Comparison of ENCODE assay signal across 8 cellular contexts in the genomic region with DNA sequence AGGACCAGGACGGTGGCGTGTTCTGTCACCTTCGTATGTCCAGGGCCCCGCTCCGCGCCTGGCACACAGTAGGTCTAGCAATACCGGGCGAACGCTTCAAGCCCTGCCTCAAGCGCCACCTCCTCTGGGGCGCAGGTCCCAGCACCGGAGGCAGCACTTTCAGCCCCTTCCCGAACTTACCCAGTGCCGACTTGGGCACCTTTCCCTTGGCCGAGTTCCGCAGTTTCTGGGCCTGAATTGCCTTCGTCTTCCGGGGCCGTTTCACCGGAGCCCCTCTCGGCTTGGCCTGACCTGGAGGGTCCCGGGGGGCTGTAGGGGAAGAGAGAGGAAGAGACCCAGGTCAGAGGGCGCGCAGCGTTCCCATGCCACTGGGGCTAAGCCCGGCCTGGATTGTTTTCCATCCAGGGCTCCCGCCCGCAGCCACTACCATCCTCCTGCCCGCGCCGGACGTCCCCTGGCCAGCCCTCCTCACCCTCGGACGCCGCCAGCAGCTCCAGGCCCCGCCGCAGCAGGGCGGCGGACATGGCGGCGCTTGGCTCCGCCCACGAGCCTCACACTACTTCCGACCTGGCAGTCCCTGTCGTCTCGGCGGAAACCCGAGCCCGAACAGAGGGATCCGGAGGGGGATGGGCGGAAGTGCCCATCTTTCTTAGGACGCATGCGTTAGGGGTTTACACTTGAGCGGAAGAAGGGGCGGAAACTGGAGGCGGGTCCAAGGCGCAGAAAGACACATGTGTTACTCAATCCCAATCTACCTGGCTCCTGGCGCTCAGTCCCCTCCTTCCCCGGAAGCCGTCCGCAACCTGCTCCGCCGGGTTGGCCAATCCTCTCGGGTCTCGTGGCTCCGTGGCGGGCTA. TPM values are rescaled to one million over a fixed set of nuclear protein-coding genes. Genes with fewer than 3 reads are reported as not detected.
A peak's percentile ranks its signal among the peaks of the same experiment; 100 is the strongest.
DNase-seq lines count a peak whose midpoint lies in the region; ATAC-seq and TF ChIP-seq lines count a peak whose summit lies in the region.

TSS of gene RPS19BP1 (minus strand) at position 534 of the 857 bp plus-strand sequence. CDS start at position 524, 10 bp downstream.

- H3K4me3 ChIP-seq in Karpas-422 (ENCODE audit: low read length), result peak within 1 kb of the TSS; percentile 88
- H3K4me3 ChIP-seq in esophagus muscularis mucosa, result peak within 1 kb of the TSS; percentile 78 to 95 (median 86)
- peak within 1 kb of the TSS; percentile 90 to 94 for H3K4me3 ChIP-seq in muscle layer of duodenum (ENCODE audit: low read depth in 1 of 2, low read length in 2 of 2)

- peak; percentile 77 for TF ChIP-seq POLR2A in esophagus muscularis mucosa (IDR thresholded peaks at IDR 0.05; ENCODE audit: low read depth)

- DNase-seq in DMS79 (lab: John Stamatoyannopoulos, UW) (peak; percentile 95), Karpas-422 (peak; percentile 100), RKO (ENCODE audit: low spot score) (peak; percentile 99), activated T-helper 1 cell treated with Interleukin-2 at 50 U/mL for 16 hours (ENCODE audit: low read depth) (peak; percentile 98), esophagus muscularis mucosa (ENCODE audit: extremely low spot score) (peak; percentile 99)
- DNase-seq in stimulated activated CD8-positive, alpha-beta memory T cell treated with anti-CD3 and anti-CD28 coated beads, Interleukin-7, amount 100 ng/mL, for 4 hours (ENCODE audit: low read depth in 2 of 2), result peak; percentile 99

- H4K20me1 ChIP-seq in Karpas-422 (ENCODE audit: insufficient read depth, low read depth, low read length), result peaks cover 12% of the 10 kb centered on the region; the same call in 1 of the 2 replicates

- peak within 1 kb of the TSS; percentile 94; the same call in 1 of the 2 replicates for H2AFZ ChIP-seq in Karpas-422 (ENCODE audit: low read length)

- H3K36me3 ChIP-seq in Karpas-422 (ENCODE audit: insufficient read depth, low read length) (peaks cover 8% of the 10 kb centered on the region; the same call in 1 of the 2 replicates), esophagus muscularis mucosa (peaks cover 0 to 30% (median 22%) of the 10 kb centered on the region in 4 donors), muscle layer of duodenum (ENCODE audit: control insufficient read depth in 1 of 2, insufficient read depth in 2 of 2, low read length in 2 of 2) (peaks cover 8 to 9% of the 10 kb centered on the region in 2 donors)

- H3K27ac ChIP-seq in Karpas-422 (ENCODE audit: low read length) (peak within 1 kb of the TSS; percentile 69), esophagus muscularis mucosa (replicated peaks in 1 of 4) (peak within 1 kb of the TSS; percentile 91 to 96 (median 92)), muscle layer of duodenum (ENCODE audit: low read length) (peak within 1 kb of the TSS; percentile 87)

- WGBS in esophagus muscularis mucosa, result 1% methylated on average over 41 of the region's 67 CpGs

- TF ChIP-seq CTCF in esophagus muscularis mucosa (IDR thresholded peaks at IDR 0.05), result peak in 1 of 3 experiments; percentile 27

- intact Hi-C loops in esophagus muscularis mucosa (cut with DNase I), result loop anchor here (5.0 kb wide), 1 partner anchor 815 kb away; the partner anchor contains the start of gene ADSL

- H3K27me3 ChIP-seq in Karpas-422 (ENCODE audit: low read length), result no peaks in the 10 kb centered on the region
- H3K27me3 ChIP-seq in esophagus muscularis mucosa, result no peaks in the 10 kb centered on the region
- H3K27me3 ChIP-seq in muscle layer of duodenum (ENCODE audit: low read depth, low read length), result no peaks in the 10 kb centered on the region

- H3K9me2 ChIP-seq in Karpas-422 (replicated peaks; ENCODE audit: insufficient read depth, low read length), result no peaks in the 10 kb centered on the region

- H3K9ac ChIP-seq in Karpas-422 (ENCODE audit: low read length), result peak within 1 kb of the TSS; percentile 92

- H3K4me1 ChIP-seq in Karpas-422 (ENCODE audit: low read length) (peaks cover 57% of the 10 kb centered on the region), esophagus muscularis mucosa (peaks cover 51 to 63% (median 58%) of the 10 kb centered on the region in 4 donors), muscle layer of duodenum (ENCODE audit: control insufficient read depth in 1 of 2, insufficient read depth in 2 of 2, low read length in 2 of 2) (peaks cover 15 to 58% of the 10 kb centered on the region in 2 donors)

- TF ChIP-seq EP300 in esophagus muscularis mucosa (IDR thresholded peaks at IDR 0.05), result no peak

- peak; percentile 81 for ATAC-seq in GM21786 (IDR thresholded peaks at IDR 0.05; ENCODE audit: unreplicated experiment)

- peak within 1 kb of the TSS; percentile 98 for H3K4me2 ChIP-seq in Karpas-422 (ENCODE audit: low read depth, low read length, poor library complexity, severe bottlenecking)

- H3K9me3 ChIP-seq in Karpas-422 (ENCODE audit: low read length) (no peaks in the 10 kb centered on the region), esophagus muscularis mucosa (no peaks in the 10 kb centered on the region), muscle layer of duodenum (ENCODE audit: control insufficient read depth in 1 of 2, low read length in 2 of 2) (no peaks in the 10 kb centered on the region)

- peaks cover 22% of the 10 kb centered on the region for H3K79me2 ChIP-seq in Karpas-422 (ENCODE audit: low read length)

RNA-seq across cellular contexts. Expression of gene RPS19BP1, which starts in this region (rescaled TPM):
- 91.1 and 198 TPM in 2 replicates for total RNA-seq in Karpas-422 (2014; rRNA removed; shearing (Covaris generic); ENCODE audit: low replicate concordance)
- total RNA-seq in esophagus muscularis mucosa, result 100 to 1,000 TPM; 158 to 202 (median 177) TPM

Comparison
In these comparisons a context has a peak if more than half of its experiments do, and no peak if none do; other contexts are left out.
1. Peak in every context shown above with its lines: DNase-seq, ATAC-seq, H3K4me3 ChIP-seq and H3K27ac ChIP-seq.